In the genomic region with DNA sequence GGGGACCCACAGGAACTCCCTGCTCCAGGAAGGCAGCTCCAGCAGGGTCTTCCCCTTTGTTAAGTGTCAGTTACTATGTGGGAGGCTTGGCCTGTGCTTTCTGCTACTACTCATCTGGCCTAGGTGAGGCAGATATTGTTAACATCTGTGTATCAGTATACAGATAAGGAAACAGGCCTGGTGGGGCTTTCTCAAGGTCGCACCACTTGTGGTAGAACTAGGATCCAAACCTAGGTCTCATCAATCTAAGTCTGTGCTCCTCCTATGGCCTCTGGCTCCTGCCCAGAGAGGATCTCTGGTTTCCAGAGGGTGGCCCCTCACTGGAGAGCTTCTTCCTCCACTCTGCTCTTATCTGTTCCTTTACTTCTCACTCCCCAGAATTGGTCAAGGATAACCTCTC, we compare ENCODE assay signal across 16 cellular contexts.
"Had no signal": no experiment of that assay in that cellular context is flagged by ENCODE, and none has a peak within 500 bp of the region (broad histone marks: within the 10 kb centered on the region; RNA-seq: fewer than 3 reads in every experiment).

No MANE protein-coding gene starts in this region.

- H3K9me3 ChIP-seq: adrenal gland, ovary, thyroid gland had no signal

- DNase-seq: activated B cell treated with CpG ODN at 0.5 μM for 24 hours; activated CD4-positive, alpha-beta T cell treated with anti-CD3 and anti-CD28 coated beads for 48 hours; activated effector memory CD4-positive, alpha-beta T cell treated with Interleukin-2 at 50 U/mL for 16 hours; effector memory CD4-positive, alpha-beta T cell; immature natural killer cell; kidney glomerular epithelial cell; left ventricle myocardium superior; naive thymus-derived CD4-positive, alpha-beta T cell; ovary; stimulated activated CD4-positive, alpha-beta T cell treated with anti-CD3 and anti-CD28 coated beads, Interleukin-4, amount 100 ng/mL, for 4 hours; stimulated activated naive B cell treated with anti-CD40 and anti-IgM and Interleukin-4, amounts not matched to agents 10 μg/mL and 1 μg/mL and 100 μg/mL, for 72 hours; thyroid gland had no signal

- H3K27ac Mint-ChIP-seq: activated B cell treated with CpG ODN at 0.5 μM for 24 hours; dendritic cell treated with granulocyte-macrophage colony-stimulating factor and Interleukin-4, amounts not matched to agents 40 ng/mL and 50 ng/mL, for 4 days; immature natural killer cell; stimulated activated naive B cell treated with anti-CD40 and anti-IgM and Interleukin-4, amounts not matched to agents 10 μg/mL and 1 μg/mL and 100 μg/mL, for 72 hours had no signal

- ATAC-seq: left ventricle myocardium superior; naive thymus-derived CD4-positive, alpha-beta T cell; sciatic nerve; stimulated activated naive B cell treated with anti-CD40 and anti-IgM and Interleukin-4, amounts not matched to agents 10 μg/mL and 1 μg/mL and 100 μg/mL, for 72 hours had no signal

- H3K27me3 Mint-ChIP-seq: activated naive CD4-positive, alpha-beta T cell treated with anti-CD3 and anti-CD28 coated beads, Interleukin-2, amount 50 U/mL, for 24 hours had no signal

- H3K36me3 ChIP-seq: adrenal gland, ovary, thyroid gland had no signal

- H3K36me3 Mint-ChIP-seq: activated naive CD4-positive, alpha-beta T cell treated with anti-CD3 and anti-CD28 coated beads, Interleukin-2, amount 50 U/mL, for 24 hours; stimulated activated naive B cell treated with anti-CD40 and anti-IgM and Interleukin-4, amounts not matched to agents 10 μg/mL and 1 μg/mL and 100 μg/mL, for 72 hours had no signal

- H3K4me3 ChIP-seq: adrenal gland, ovary, thyroid gland had no signal

- H3K9me3 Mint-ChIP-seq: activated B cell treated with CpG ODN at 0.5 μM for 24 hours; activated naive CD4-positive, alpha-beta T cell treated with anti-CD3 and anti-CD28 coated beads, Interleukin-2, amount 50 U/mL, for 24 hours; dendritic cell treated with granulocyte-macrophage colony-stimulating factor and Interleukin-4, amounts not matched to agents 40 ng/mL and 50 ng/mL, for 4 days; naive thymus-derived CD4-positive, alpha-beta T cell had no signal

- H3K27me3 ChIP-seq: adrenal gland, ovary, thyroid gland had no signal

- H3K4me3 Mint-ChIP-seq: activated B cell treated with CpG ODN at 0.5 μM for 24 hours; activated naive CD4-positive, alpha-beta T cell treated with anti-CD3 and anti-CD28 coated beads, Interleukin-2, amount 50 U/mL, for 24 hours; dendritic cell treated with granulocyte-macrophage colony-stimulating factor and Interleukin-4, amounts not matched to agents 40 ng/mL and 50 ng/mL, for 4 days; immature natural killer cell; naive thymus-derived CD4-positive, alpha-beta T cell; stimulated activated naive B cell treated with anti-CD40 and anti-IgM and Interleukin-4, amounts not matched to agents 10 μg/mL and 1 μg/mL and 100 μg/mL, for 72 hours had no signal

- H3K27ac ChIP-seq: ovary, thyroid gland had no signal
